ENCODE assay signal across 37 cellular contexts in the genomic region with DNA sequence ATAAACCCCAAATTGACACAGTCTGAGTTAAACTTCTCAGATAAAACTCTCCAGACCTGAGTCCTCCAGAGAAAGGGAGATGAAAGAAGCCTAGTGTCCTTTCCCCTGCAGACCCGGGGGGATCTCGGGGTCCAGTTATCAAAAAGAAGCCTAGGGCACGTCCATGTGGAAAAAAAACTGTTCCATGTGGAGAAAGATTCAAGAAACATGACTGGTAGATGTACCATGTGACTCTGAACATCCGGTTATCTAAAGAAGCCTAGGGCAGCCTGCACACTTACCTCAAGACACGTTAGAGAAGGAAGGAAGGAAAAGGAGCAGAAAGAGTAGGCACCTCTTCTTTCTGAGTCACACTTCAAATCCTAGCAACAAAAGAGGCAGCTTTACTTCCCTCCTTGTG.
DNase-seq lines count a peak whose midpoint lies in the region; ATAC-seq, FAIRE-seq and TF ChIP-seq lines count a peak whose summit lies in the region.
"Had no signal": no experiment of that assay in that cellular context is flagged by ENCODE, and none has a peak within 500 bp of the region (broad histone marks: within the 10 kb centered on the region; RNA-seq: fewer than 3 reads in every experiment).

No MANE protein-coding gene starts in this region.

- H3K4me1 ChIP-seq in HepG2 (ENCODE audit: insufficient read depth, low read length), result no peaks in the 10 kb centered on the region
- no peaks in the 10 kb centered on the region for H3K4me1 ChIP-seq in right lobe of liver
- peaks cover 14% of the 10 kb centered on the region; the same call in 1 of the 2 replicates for H3K4me1 ChIP-seq in GM23338 (ENCODE audit: insufficient read depth)
- peaks cover 14% of the 10 kb centered on the region for H3K4me1 ChIP-seq in Loucy (ENCODE audit: insufficient read depth, low read length, poor library complexity, severe bottlenecking)
- H3K4me1 ChIP-seq in neuronal stem cell (ENCODE audit: control insufficient read depth in 2 of 2, insufficient read depth in 1 of 2, low read depth in 1 of 2, low read length in 2 of 2), result peaks cover 0 to 3% of the 10 kb centered on the region in 2 donors
- H3K4me1 ChIP-seq: A549; BE2C; BLaER1; BLaER1 treated with 17β-estradiol and CSF1 and Interleukin-3, amounts not matched to agents 10 nM and 100 nM; Caco-2 had no signal

- no peak overlapping the region for H3K9ac ChIP-seq in HepG2 (ENCODE audit: insufficient read depth, low read depth, low read length)
- no peak overlapping the region for H3K9ac ChIP-seq in Loucy (ENCODE audit: low read depth, low read length, poor library complexity, severe bottlenecking)
- H3K9ac ChIP-seq in neuronal stem cell (ENCODE audit: low read depth, low read length, poor library complexity), result no peak overlapping the region
- H3K9ac ChIP-seq: BLaER1; BLaER1 treated with 17β-estradiol and CSF1 and Interleukin-3, amounts not matched to agents 10 nM and 100 nM had no signal

- BruUV-seq in HepG2 (replicated peaks; lab: Mats Ljungman, UMichigan), result no TSS peak

- no peak overlapping the region for H2BK12ac ChIP-seq in neuronal stem cell (ENCODE audit: low read length)

- H3K4ac ChIP-seq in neuronal stem cell (ENCODE audit: low read length), result no peak overlapping the region

- no peak overlapping the region for H3K18ac ChIP-seq in neuronal stem cell (ENCODE audit: low read length)

- H3K9me3 Mint-ChIP-seq in GM23338, result peaks cover 3% of the 10 kb centered on the region; the same call in 1 of the 3 replicates
- H3K9me3 Mint-ChIP-seq in activated naive CD8-positive, alpha-beta T cell treated with anti-CD3 and anti-CD28 coated beads for 36 hours, result no peaks in the 10 kb centered on the region
- H3K9me3 Mint-ChIP-seq in stimulated activated naive B cell treated with anti-CD40 and anti-IgM and Interleukin-4, amounts not matched to agents 10 μg/mL and 1 μg/mL and 100 μg/mL, for 72 hours, result no peaks in the 10 kb centered on the region
- H3K9me3 Mint-ChIP-seq: CD4-positive, alpha-beta T cell; CD4-positive, CD25-positive, alpha-beta regulatory T cell; CD8-positive, alpha-beta T cell had no signal

- H3F3A ChIP-seq in GM23338 (replicated peaks; ENCODE audit: low read depth) (no peaks in the 10 kb centered on the region), Loucy (ENCODE audit: low read depth) (no peaks in the 10 kb centered on the region)

- TF ChIP-seq POLR2A in HepG2 (IDR thresholded peaks at IDR 0.05; ENCODE audit: insufficient read depth in 1 of 2, low read depth in 2 of 2, low read length in 2 of 2) (no peak), right lobe of liver (IDR thresholded peaks at IDR 0.05) (no peak)

- no peak overlapping the region for H4K91ac ChIP-seq in neuronal stem cell (ENCODE audit: low read depth, low read length, poor library complexity)

- no peak for TF ChIP-seq RAD21 in HepG2 (CRISPR knock-in tag; IDR thresholded peaks at IDR 0.05)

- H3K14ac ChIP-seq in neuronal stem cell (ENCODE audit: low read length), result no peak overlapping the region

- H3K79me1 ChIP-seq in neuronal stem cell (ENCODE audit: low read depth, low read length), result no peaks in the 10 kb centered on the region

- TF ChIP-seq CTCF in HepG2 (CRISPR knock-in tag; IDR thresholded peaks at IDR 0.05) (no peak), right lobe of liver (IDR thresholded peaks at IDR 0.05) (no peak), GM23338 (conservative IDR thresholded peaks at IDR 0.05; ENCODE audit: low read depth in 2 of 2) (no peak), Loucy (conservative IDR thresholded peaks at IDR 0.05; ENCODE audit: low read length) (no peak)

- intact Hi-C loops in HepG2 (cut with micrococcal nuclease; ENCODE audit: unreplicated experiment) (loop anchor here (10.0 kb wide), 1 partner anchor 521 kb away; no protein-coding TSS in a partner anchor), right lobe of liver (cut with DNase I) (no loop called here)

- H3K4me2 ChIP-seq in HepG2 (ENCODE audit: low read depth, low read length) (no peak overlapping the region), GM23338 (no peak overlapping the region), Loucy (ENCODE audit: low read depth, low read length, poor library complexity, severe bottlenecking) (peak overlapping the region; percentile 56), neuronal stem cell (ENCODE audit: insufficient read depth, low read length, poor library complexity, severe bottlenecking) (no peak overlapping the region)
- H3K4me2 ChIP-seq: A549; BLaER1; BLaER1 treated with 17β-estradiol and CSF1 and Interleukin-3, amounts not matched to agents 10 nM and 100 nM had no signal

- no peaks in the 10 kb centered on the region for H3K79me2 ChIP-seq in HepG2 (ENCODE audit: insufficient read depth, low read length)
- H3K79me2 ChIP-seq in GM23338 (replicated peaks; ENCODE audit: insufficient read depth), result no peaks in the 10 kb centered on the region
- no peaks in the 10 kb centered on the region for H3K79me2 ChIP-seq in Loucy (ENCODE audit: insufficient read depth, low read length)

- H3K27ac ChIP-seq in HepG2 (ENCODE audit: extremely low read length, insufficient read depth, low read length) (no peak overlapping the region), right lobe of liver (no peak overlapping the region), GM23338 (ENCODE audit: low read depth) (no peak overlapping the region), neuronal stem cell (replicated peaks; ENCODE audit: low read length) (no peak overlapping the region)
- H3K27ac ChIP-seq: 22Rv1; A549; BLaER1; BLaER1 treated with 17β-estradiol and CSF1 and Interleukin-3, amounts not matched to agents 10 nM and 100 nM; C4-2B had no signal

- CTCF ChIA-PET in HepG2 (lab: Yijun Ruan, JAX; ENCODE audit: low intra/inter-chr PET ratio, low total read pairs), result no interaction called here

- no peak overlapping the region for H3K4me3 ChIP-seq in HepG2 (replicated peaks in 1 of 3; ENCODE audit: insufficient read depth in 1 of 3, low read depth in 2 of 3, low read length in 3 of 3)
- no peak overlapping the region for H3K4me3 ChIP-seq in right lobe of liver
- H3K4me3 ChIP-seq in GM23338, result no peak overlapping the region
- peak overlapping the region; percentile 3 for H3K4me3 ChIP-seq in Loucy (ENCODE audit: low read length, poor library complexity, severe bottlenecking)
- no peak overlapping the region for H3K4me3 ChIP-seq in neuronal stem cell (ENCODE audit: low read length in 2 of 2)
- H3K4me3 ChIP-seq: A549; BLaER1; BLaER1 treated with 17β-estradiol and CSF1 and Interleukin-3, amounts not matched to agents 10 nM and 100 nM had no signal

- H4K20me1 ChIP-seq in HepG2 (ENCODE audit: insufficient read depth, low read length) (no peaks in the 10 kb centered on the region), GM23338 (replicated peaks; ENCODE audit: insufficient read depth) (no peaks in the 10 kb centered on the region), Loucy (ENCODE audit: insufficient read depth, low read length, poor library complexity, severe bottlenecking) (no peaks in the 10 kb centered on the region)
- H4K20me1 ChIP-seq: BLaER1; BLaER1 treated with 17β-estradiol and CSF1 and Interleukin-3, amounts not matched to agents 10 nM and 100 nM had no signal

- no peak overlapping the region for H2BK15ac ChIP-seq in neuronal stem cell (ENCODE audit: low read length)

- H3K36me3 Mint-ChIP-seq in GM23338 (ENCODE audit: low read depth), result no peaks in the 10 kb centered on the region
- H3K36me3 Mint-ChIP-seq in activated naive CD8-positive, alpha-beta T cell treated with anti-CD3 and anti-CD28 coated beads for 36 hours, result no peaks in the 10 kb centered on the region
- no peaks in the 10 kb centered on the region for H3K36me3 Mint-ChIP-seq in stimulated activated naive B cell treated with anti-CD40 and anti-IgM and Interleukin-4, amounts not matched to agents 10 μg/mL and 1 μg/mL and 100 μg/mL, for 72 hours
- H3K36me3 Mint-ChIP-seq: CD14-positive monocyte; CD4-positive, alpha-beta memory T cell; CD4-positive, CD25-positive, alpha-beta regulatory T cell; CD8-positive, alpha-beta memory T cell; CD8-positive, alpha-beta T cell had no signal

- H2AK5ac ChIP-seq in neuronal stem cell (ENCODE audit: low read depth, low read length), result no peak overlapping the region

- in situ Hi-C loops in HepG2 (cut with HindIII; ENCODE audit: extremely low pct_ligation_motif_present, low pct_unique_long_range_greater_than_20kb), result no loop called here

- H3K9me2 ChIP-seq in GM23338 (ENCODE audit: insufficient read depth) (peaks cover 22% of the 10 kb centered on the region), Loucy (replicated peaks; ENCODE audit: low read depth, low read length) (no peaks in the 10 kb centered on the region)

- no peak for DNase-seq in HepG2 (ENCODE audit: low spot score)
- no peak for DNase-seq in right lobe of liver
- no peak for DNase-seq in GM23338 (ENCODE audit: low spot score)
- DNase-seq in neuronal stem cell (ENCODE audit: low spot score), result no peak
- no peak for DNase-seq in activated naive CD8-positive, alpha-beta T cell treated with anti-CD3 and anti-CD28 coated beads for 36 hours
- no peak for DNase-seq in stimulated activated naive B cell treated with anti-CD40 and anti-IgM and Interleukin-4, amounts not matched to agents 10 μg/mL and 1 μg/mL and 100 μg/mL, for 72 hours
- DNase-seq: 8988T; ACHN; AML-193; BE2C; C1 segment of cervical spinal cord; Caco-2; Calu3; CD4-positive, alpha-beta memory T cell; CD4-positive, alpha-beta T cell; CD4-positive, CD25-positive, alpha-beta regulatory T cell; CD8-positive, alpha-beta memory T cell; CD8-positive, alpha-beta T cell; COR-L47; DMS 273 treated with DMSO at 0.1 percent for 48 hours; DMS153; DMS53; DMS79; DMS79 treated with DMSO at 0.1 percent for 48 hours; DND-41; EL had no signal

- H3K9me3 ChIP-seq in HepG2 (ENCODE audit: low read length) (no peaks in the 10 kb centered on the region), right lobe of liver (no peaks in the 10 kb centered on the region), Loucy (ENCODE audit: insufficient read depth, low read depth, low read length) (no peaks in the 10 kb centered on the region), neuronal stem cell (replicated peaks in 1 of 2; ENCODE audit: control insufficient read depth in 2 of 2, insufficient read depth in 1 of 2, low read depth in 1 of 2, low read length in 2 of 2) (peaks cover 0 to 1% of the 10 kb centered on the region in 2 donors)
- H3K9me3 ChIP-seq: A549; BE2C; BLaER1; BLaER1 treated with 17β-estradiol and CSF1 and Interleukin-3, amounts not matched to agents 10 nM and 100 nM; Caco-2 had no signal

- no peak overlapping the region for H4K8ac ChIP-seq in neuronal stem cell (ENCODE audit: low read depth, low read length)

- no peak for TF ChIP-seq EP300 in HepG2 (IDR thresholded peaks at IDR 0.05; ENCODE audit: low read depth in 2 of 2, low read length in 2 of 2)
- no peak for TF ChIP-seq EP300 in HepG2 (CRISPR knock-in tag; IDR thresholded peaks at IDR 0.05; ENCODE audit: borderline replicate concordance)

- no peak overlapping the region for H2AFZ ChIP-seq in HepG2 (ENCODE audit: low read length)
- H2AFZ ChIP-seq in GM23338, result 0 out of 2 replicates have a peak overlapping the region, but pooled peaks have one; percentile 15
- H2AFZ ChIP-seq in Loucy (ENCODE audit: low read length), result peak overlapping the region; percentile 13; the same call in 1 of the 2 replicates
- H2AFZ ChIP-seq in neuronal stem cell (ENCODE audit: low read length), result peak overlapping the region; percentile 24

- no peak overlapping the region for H3K27ac Mint-ChIP-seq in GM23338
- no peak overlapping the region for H3K27ac Mint-ChIP-seq in activated naive CD8-positive, alpha-beta T cell treated with anti-CD3 and anti-CD28 coated beads for 36 hours
- no peak overlapping the region for H3K27ac Mint-ChIP-seq in stimulated activated naive B cell treated with anti-CD40 and anti-IgM and Interleukin-4, amounts not matched to agents 10 μg/mL and 1 μg/mL and 100 μg/mL, for 72 hours
- H3K27ac Mint-ChIP-seq: B cell; CD14-positive monocyte; CD4-positive, alpha-beta memory T cell; CD4-positive, alpha-beta T cell; CD4-positive, CD25-positive, alpha-beta regulatory T cell; CD8-positive, alpha-beta memory T cell; CD8-positive, alpha-beta T cell had no signal

- H3K36me3 ChIP-seq in HepG2 (replicated peaks in 1 of 2; ENCODE audit: control insufficient read depth in 1 of 2, insufficient read depth in 2 of 2, low read length in 2 of 2), result no peaks in the 10 kb centered on the region
- no peaks in the 10 kb centered on the region for H3K36me3 ChIP-seq in right lobe of liver
- no peaks in the 10 kb centered on the region for H3K36me3 ChIP-seq in GM23338 (ENCODE audit: insufficient read depth)
- H3K36me3 ChIP-seq in Loucy (ENCODE audit: insufficient read depth, low read length), result no peaks in the 10 kb centered on the region
- no peaks in the 10 kb centered on the region for H3K36me3 ChIP-seq in neuronal stem cell (replicated peaks in 1 of 2; ENCODE audit: control insufficient read depth in 2 of 2, insufficient read depth in 2 of 2, low read length in 2 of 2)
- H3K36me3 ChIP-seq: BE2C; BLaER1; BLaER1 treated with 17β-estradiol and CSF1 and Interleukin-3, amounts not matched to agents 10 nM and 100 nM had no signal

- H3K23ac ChIP-seq in neuronal stem cell (ENCODE audit: low read depth, low read length, poor library complexity), result no peak overlapping the region

- H3K4me3 Mint-ChIP-seq in GM23338, result no peak overlapping the region
- no peak overlapping the region for H3K4me3 Mint-ChIP-seq in activated naive CD8-positive, alpha-beta T cell treated with anti-CD3 and anti-CD28 coated beads for 36 hours
- no peak overlapping the region for H3K4me3 Mint-ChIP-seq in stimulated activated naive B cell treated with anti-CD40 and anti-IgM and Interleukin-4, amounts not matched to agents 10 μg/mL and 1 μg/mL and 100 μg/mL, for 72 hours
- H3K4me3 Mint-ChIP-seq: B cell; CD14-positive monocyte; CD4-positive, alpha-beta memory T cell; CD4-positive, alpha-beta T cell; CD4-positive, CD25-positive, alpha-beta regulatory T cell; CD8-positive, alpha-beta T cell had no signal

- 2% methylated on average over 5 of the region's 5 CpGs for WGBS in HepG2 (ENCODE audit: low lambda C conversion rate)
- 38% methylated on average over 5 of the region's 5 CpGs for WGBS in right lobe of liver (ENCODE audit: insufficient coverage, low coverage, low lambda C conversion rate, missing lambda C conversion rate)
- WGBS in neuronal stem cell (ENCODE audit: extremely low coverage in 2 of 2, insufficient read length in 2 of 2, insufficient replicate concordance in 1 of 2), 2 donors, result no CpG with 5 or more reads among the region's 5 CpGs

- FAIRE-seq in HepG2 (lab: Jason Lieb, UNC), result no peak
- FAIRE-seq: A204.1, A549, D721Med had no signal

- peaks cover 37% of the 10 kb centered on the region for H3K4me1 Mint-ChIP-seq in GM23338
- H3K4me1 Mint-ChIP-seq in activated naive CD8-positive, alpha-beta T cell treated with anti-CD3 and anti-CD28 coated beads for 36 hours, result no peaks in the 10 kb centered on the region
- H3K4me1 Mint-ChIP-seq in stimulated activated naive B cell treated with anti-CD40 and anti-IgM and Interleukin-4, amounts not matched to agents 10 μg/mL and 1 μg/mL and 100 μg/mL, for 72 hours, result no peaks in the 10 kb centered on the region
- H3K4me1 Mint-ChIP-seq: B cell; CD14-positive monocyte; CD4-positive, CD25-positive, alpha-beta regulatory T cell; CD8-positive, alpha-beta memory T cell had no signal

- no peak overlapping the region for H2BK5ac ChIP-seq in neuronal stem cell (ENCODE audit: low read length)

- peaks cover 10% of the 10 kb centered on the region for H3K27me3 Mint-ChIP-seq in GM23338 (ENCODE audit: insufficient read depth, low read depth, poor library complexity)
- peaks cover 10% of the 10 kb centered on the region for H3K27me3 Mint-ChIP-seq in activated naive CD8-positive, alpha-beta T cell treated with anti-CD3 and anti-CD28 coated beads for 36 hours
- H3K27me3 Mint-ChIP-seq in stimulated activated naive B cell treated with anti-CD40 and anti-IgM and Interleukin-4, amounts not matched to agents 10 μg/mL and 1 μg/mL and 100 μg/mL, for 72 hours, result peaks cover 0 to 6% of the 10 kb centered on the region in 2 donors
- H3K27me3 Mint-ChIP-seq: B cell had no signal

- H3K27me3 ChIP-seq in HepG2 (ENCODE audit: control insufficient read depth in 1 of 2, insufficient read depth in 2 of 2, low read length in 2 of 2) (peaks cover 0 to 16% of the 10 kb centered on the region in 2 experiments; a peak in 3 of 5 replicates), right lobe of liver (no peaks in the 10 kb centered on the region), GM23338 (ENCODE audit: insufficient read depth) (no peaks in the 10 kb centered on the region), Loucy (ENCODE audit: insufficient read depth, low read length, poor library complexity, severe bottlenecking) (no peaks in the 10 kb centered on the region), neuronal stem cell (ENCODE audit: control insufficient read depth in 3 of 3, insufficient read depth in 3 of 3, low read depth in 1 of 3, low read length in 3 of 3) (no peaks in the 10 kb centered on the region)
- H3K27me3 ChIP-seq: BE2C; BLaER1; BLaER1 treated with 17β-estradiol and CSF1 and Interleukin-3, amounts not matched to agents 10 nM and 100 nM had no signal

- ATAC-seq in HepG2 (no peak), right lobe of liver (no peak), GM23338 (no peak), HG03432 (IDR thresholded peaks at IDR 0.05; ENCODE audit: unreplicated experiment) (no peak)
- ATAC-seq in stimulated activated naive B cell treated with anti-CD40 and anti-IgM and Interleukin-4, amounts not matched to agents 10 μg/mL and 1 μg/mL and 100 μg/mL, for 72 hours (replicated peaks), result no peak
- ATAC-seq: A549; CD8-positive, alpha-beta T cell had no signal

- POLR2A ChIA-PET in HepG2 (lab: Yijun Ruan, JAX), result no interaction called here

- no peak overlapping the region for H2BK120ac ChIP-seq in neuronal stem cell (ENCODE audit: low read depth, low read length)
